ENCODE assay signal across 11 cellular contexts in the genomic region with DNA sequence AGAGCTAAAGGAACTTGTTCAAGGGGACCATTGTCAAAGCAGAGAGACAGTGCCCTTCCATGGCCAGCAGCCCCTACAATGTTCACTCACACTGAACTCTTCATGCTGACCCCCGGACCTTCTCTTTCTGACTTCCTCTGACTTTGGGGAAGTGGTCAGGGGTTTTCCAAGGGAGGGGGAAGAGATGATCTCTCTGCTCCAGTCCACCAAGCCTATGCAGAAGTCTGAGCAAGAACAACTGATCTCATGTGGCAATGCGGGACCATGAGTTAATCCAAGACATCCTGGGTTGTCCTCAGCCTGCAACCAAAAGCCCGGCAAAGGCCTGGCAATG. TPM values are rescaled to one million over a fixed set of nuclear protein-coding genes. Genes with fewer than 3 reads are reported as not detected.
DNase-seq lines count a peak whose midpoint lies in the region; ATAC-seq, FAIRE-seq and TF ChIP-seq lines count a peak whose summit lies in the region.
"Had no signal": no experiment of that assay in that cellular context is flagged by ENCODE, and none has a peak within 500 bp of the region (broad histone marks: within the 10 kb centered on the region; RNA-seq: fewer than 3 reads in every experiment).

No MANE protein-coding gene starts in this region.

- H3K9me3 Mint-ChIP-seq in activated CD8-positive, alpha-beta memory T cell treated with anti-CD3 and anti-CD28 coated beads, Interleukin-2, amount 10 ng/mL, durations not matched to agents 7 days and 5 days (ENCODE audit: low read depth) = no peaks in the 10 kb centered on the region

- peaks cover 26% of the 10 kb centered on the region for H3K4me1 Mint-ChIP-seq in activated CD8-positive, alpha-beta memory T cell treated with anti-CD3 and anti-CD28 coated beads, Interleukin-2, amount 10 ng/mL, durations not matched to agents 7 days and 5 days

- WGBS in HepG2 (ENCODE audit: low lambda C conversion rate) = 13% methylated on average over 1 of the region's 3 CpGs
- WGBS in GM23248 (ENCODE audit: low coverage in 1 of 2, low lambda C conversion rate in 2 of 2, missing lambda C conversion rate in 2 of 2), 2 experiments = 94 to 97% methylated on average over 3 of the region's 3 CpGs

- H3F3A ChIP-seq in GM23248 (ENCODE audit: insufficient read depth) = no peaks in the 10 kb centered on the region

- H3K4me2 ChIP-seq in HepG2 (ENCODE audit: low read depth, low read length) (peak overlapping the region; percentile 50), GM23248 (ENCODE audit: unreplicated experiment) (no peak overlapping the region)

- no TSS peak for BruUV-seq in HepG2 (replicated peaks; lab: Mats Ljungman, UMichigan)

- H3K36me3 ChIP-seq in HepG2 (replicated peaks in 1 of 2; ENCODE audit: control insufficient read depth in 1 of 2, insufficient read depth in 2 of 2, low read length in 2 of 2) (no peaks in the 10 kb centered on the region), vagina (no peaks in the 10 kb centered on the region), GM23248 (ENCODE audit: low read depth) (no peaks in the 10 kb centered on the region)

- no peak for TF ChIP-seq POLR2A in HepG2 (IDR thresholded peaks at IDR 0.05; ENCODE audit: insufficient read depth in 1 of 2, low read depth in 2 of 2, low read length in 2 of 2)
- TF ChIP-seq POLR2A in vagina (IDR thresholded peaks at IDR 0.05) = no peak

- TF ChIP-seq RAD21 in HepG2 (CRISPR knock-in tag; IDR thresholded peaks at IDR 0.05) = no peak

- H3K4me3 Mint-ChIP-seq in activated CD8-positive, alpha-beta memory T cell treated with anti-CD3 and anti-CD28 coated beads, Interleukin-2, amount 10 ng/mL, durations not matched to agents 7 days and 5 days = no peak overlapping the region

- H3K9me2 ChIP-seq in GM23248 (ENCODE audit: insufficient read depth) = no peaks in the 10 kb centered on the region

- H3K9ac ChIP-seq in HepG2 (ENCODE audit: insufficient read depth, low read depth, low read length) = no peak overlapping the region
- H3K9ac ChIP-seq in GM23248 = no peak overlapping the region

- no peak for TF ChIP-seq EP300 in HepG2 (IDR thresholded peaks at IDR 0.05; ENCODE audit: low read depth in 2 of 2, low read length in 2 of 2)
- TF ChIP-seq EP300 in HepG2 (CRISPR knock-in tag; IDR thresholded peaks at IDR 0.05; ENCODE audit: borderline replicate concordance) = no peak

- no peak overlapping the region for H2AFZ ChIP-seq in HepG2 (ENCODE audit: low read length)
- no peak overlapping the region for H2AFZ ChIP-seq in GM23248

- peaks cover 56% of the 10 kb centered on the region for H3K4me1 ChIP-seq in HepG2 (ENCODE audit: insufficient read depth, low read length)
- no peaks in the 10 kb centered on the region for H3K4me1 ChIP-seq in vagina
- H3K4me1 ChIP-seq in GM23248 (ENCODE audit: insufficient read depth) = peaks cover 13% of the 10 kb centered on the region
- H3K4me1 ChIP-seq: foreskin keratinocyte had no signal

- POLR2A ChIA-PET in HepG2 (lab: Yijun Ruan, JAX) = interaction anchor here (0.6 to 4.9 kb wide), 9 partner anchors 11 to 128 kb away, joined by 4 to 47 read pairs (median 20); a partner anchor contains a TSS

- intact Hi-C loops in HepG2 (cut with micrococcal nuclease; ENCODE audit: unreplicated experiment) = loop anchor here (1.0 kb wide), 1 partner anchor 52 kb away; no protein-coding TSS in a partner anchor
- intact Hi-C loops in vagina (cut with DNase I) = no loop called here

- peak overlapping the region; percentile 49 for H3K27ac Mint-ChIP-seq in activated CD8-positive, alpha-beta memory T cell treated with anti-CD3 and anti-CD28 coated beads, Interleukin-2, amount 10 ng/mL, durations not matched to agents 7 days and 5 days

- no peak for DNase-seq in activated CD8-positive, alpha-beta memory T cell treated with anti-CD3 and anti-CD28 coated beads, Interleukin-2, amount 10 ng/mL, durations not matched to agents 7 days and 5 days
- DNase-seq in activated CD8-positive, alpha-beta memory T cell treated with anti-CD3 and anti-CD28 coated beads for 24 hours = no peak
- peak; percentile 96 for DNase-seq in SKM-1 treated with dmso at 0.1 percent for 144 hours (lab: John Stamatoyannopoulos, UW; ENCODE audit: unreplicated experiment)
- DNase-seq in HepG2 (ENCODE audit: low spot score) = no peak
- DNase-seq in vagina (ENCODE audit: extremely low spot score in 2 of 2) = no peak
- no peak for DNase-seq in GM23248
- DNase-seq in stimulated activated CD4-positive, alpha-beta T cell treated with anti-CD3 and anti-CD28 coated beads, Interleukin-4, amount 100 ng/mL, for 4 hours = no peak

- no peak for ATAC-seq in activated CD8-positive, alpha-beta memory T cell treated with anti-CD3 and anti-CD28 coated beads, Interleukin-2, amount 10 ng/mL, durations not matched to agents 7 days and 5 days
- ATAC-seq in HepG2 (peak; percentile 21; the same call in 2 of the 3 replicates), GM21723 (IDR thresholded peaks at IDR 0.05; ENCODE audit: unreplicated experiment) (no peak)

- H3K27me3 Mint-ChIP-seq in activated CD8-positive, alpha-beta memory T cell treated with anti-CD3 and anti-CD28 coated beads, Interleukin-2, amount 10 ng/mL, durations not matched to agents 7 days and 5 days = no peaks in the 10 kb centered on the region

- H3K27me3 ChIP-seq in HepG2 (ENCODE audit: control insufficient read depth in 1 of 2, insufficient read depth in 2 of 2, low read length in 2 of 2) (no peaks in the 10 kb centered on the region), vagina (no peaks in the 10 kb centered on the region), GM23248 (replicated peaks; ENCODE audit: insufficient read depth) (no peaks in the 10 kb centered on the region)
- H3K27me3 ChIP-seq: foreskin keratinocyte had no signal

- peak overlapping the region in 1 of 3 experiments; percentile 9; a peak in 1 of 6 replicates for H3K4me3 ChIP-seq in HepG2 (replicated peaks in 1 of 3; ENCODE audit: insufficient read depth in 1 of 3, low read depth in 2 of 3, low read length in 3 of 3)
- no peak overlapping the region for H3K4me3 ChIP-seq in vagina
- no peak overlapping the region for H3K4me3 ChIP-seq in GM23248

- H3K79me2 ChIP-seq in HepG2 (ENCODE audit: insufficient read depth, low read length) (no peaks in the 10 kb centered on the region), GM23248 (ENCODE audit: insufficient read depth) (no peaks in the 10 kb centered on the region)

- no peaks in the 10 kb centered on the region for H3K36me3 Mint-ChIP-seq in activated CD8-positive, alpha-beta memory T cell treated with anti-CD3 and anti-CD28 coated beads, Interleukin-2, amount 10 ng/mL, durations not matched to agents 7 days and 5 days

- in situ Hi-C loops in HepG2 (cut with HindIII; ENCODE audit: extremely low pct_ligation_motif_present, low pct_unique_long_range_greater_than_20kb) = loop anchor here (10.0 kb wide), 1 partner anchor 55 kb away; a partner anchor contains a TSS
- in situ Hi-C loops in GM23248 (cut with MboI) = no loop called here

- no peaks in the 10 kb centered on the region for H4K20me1 ChIP-seq in HepG2 (ENCODE audit: insufficient read depth, low read length)
- no peaks in the 10 kb centered on the region for H4K20me1 ChIP-seq in GM23248 (ENCODE audit: insufficient read depth)

- CTCF ChIA-PET in activated CD8-positive, alpha-beta memory T cell treated with anti-CD3 and anti-CD28 coated beads, Interleukin-2, amount 10 ng/mL, durations not matched to agents 7 days and 5 days (lab: Charles Lee) = interaction anchor here (0.5 to 6.1 kb wide), 37 partner anchors 9 to 739 kb away, joined by 3 to 119 read pairs (median 4); a partner anchor contains a TSS
- CTCF ChIA-PET in HepG2 (lab: Yijun Ruan, JAX; ENCODE audit: low intra/inter-chr PET ratio, low total read pairs) = interaction anchor here (1.3 to 3.6 kb wide), 4 partner anchors 24 to 52 kb away, joined by 4 to 32 read pairs (median 5); no protein-coding TSS in a partner anchor

- no peaks in the 10 kb centered on the region for H3K9me3 ChIP-seq in HepG2 (ENCODE audit: low read length)
- H3K9me3 ChIP-seq in vagina = no peaks in the 10 kb centered on the region
- H3K9me3 ChIP-seq in GM23248 (ENCODE audit: low read depth) = no peaks in the 10 kb centered on the region

- TF ChIP-seq CTCF in HepG2 (CRISPR knock-in tag; IDR thresholded peaks at IDR 0.05) (no peak), vagina (IDR thresholded peaks at IDR 0.05) (no peak)

- H3K27ac ChIP-seq in HepG2 (ENCODE audit: extremely low read length, insufficient read depth, low read length) (no peak overlapping the region), vagina (peak overlapping the region; percentile 73), GM23248 (no peak overlapping the region)
- H3K27ac ChIP-seq: foreskin keratinocyte had no signal

- no peak for FAIRE-seq in HepG2 (lab: Jason Lieb, UNC)
- FAIRE-seq: A204.1 had no signal

RNA-seq across cellular contexts. Expression of a gene that starts 11.6 kb away (rescaled TPM):
- 100 to 1,000 TPM; 159 to 161 TPM for total RNA-seq in activated CD8-positive, alpha-beta memory T cell treated with anti-CD3 and anti-CD28 coated beads, Interleukin-2, amount 10 ng/mL, durations not matched to agents 7 days and 5 days
- 15.0 and 16.1 TPM in 2 replicates for total RNA-seq in HepG2 (2016; rRNA removed; fragmentation: Illumina TruSeq; extraction: Trizol)
- total RNA-seq in HepG2 (2016; cell fraction: cytosol; rRNA removed; fragmentation: Illumina TruSeq; extraction: Trizol; ENCODE audit: low read depth) = 7.7 and 8.4 TPM in 2 replicates
- total RNA-seq in HepG2 (2016; cell fraction: insoluble cytoplasmic fraction; rRNA removed; fragmentation: Illumina TruSeq; extraction: Trizol) = 12.9 and 18.6 TPM in 2 replicates
- 10.3 and 11.1 TPM in 2 replicates for total RNA-seq in HepG2 (2016; cell fraction: membrane; rRNA removed; fragmentation: Illumina TruSeq; extraction: Trizol)
- 13.2 and 15.5 TPM in 2 replicates for total RNA-seq in HepG2 (2016; cell fraction: nucleus; rRNA removed; fragmentation: Illumina TruSeq; extraction: Trizol)
- polyA plus RNA-seq in HepG2 (2011; rRNA removed) = 32.1 and 33.1 TPM in 2 replicates
- 15.2 and 17.5 TPM in 2 replicates for polyA plus RNA-seq in HepG2 (2011; cell fraction: cytosol; rRNA removed)
- 104 and 108 TPM in 2 replicates for polyA plus RNA-seq in HepG2 (2011; cell fraction: nucleus; rRNA removed)
- polyA plus RNA-seq in HepG2 (2012) = 28.0 and 37.8 TPM in 2 replicates
- 1.9 and 2.0 TPM in 2 replicates for polyA plus RNA-seq in HepG2 (2016; cell fraction: cytosol; fragmentation: Illumina TruSeq; extraction: Trizol; ENCODE audit: low read depth)
- 13.1 and 13.4 TPM in 2 replicates for polyA plus RNA-seq in HepG2 (2016; cell fraction: insoluble cytoplasmic fraction; fragmentation: Illumina TruSeq; extraction: Trizol; ENCODE audit: low read depth)
- 3.6 and 3.8 TPM in 2 replicates for polyA plus RNA-seq in HepG2 (2016; cell fraction: membrane; fragmentation: Illumina TruSeq; extraction: Trizol; ENCODE audit: low read depth)
- 34.1 and 35.2 TPM in 2 replicates for polyA plus RNA-seq in HepG2 (2016; cell fraction: nucleus; fragmentation: Illumina TruSeq; extraction: Trizol; ENCODE audit: insufficient read depth, low read depth)
- 54.1 and 96.8 TPM in 2 replicates for polyA minus RNA-seq in HepG2 (2011; rRNA and poly(A)+ RNA removed; ENCODE audit: low replicate concordance)
- polyA minus RNA-seq in HepG2 (2011; cell fraction: cytosol; rRNA and poly(A)+ RNA removed) = 17.6 and 19.9 TPM in 2 replicates
- polyA minus RNA-seq in HepG2 (2011; cell fraction: nucleus; rRNA and poly(A)+ RNA removed) = 50.0 and 65.8 TPM in 2 replicates
- 76.4 TPM for total RNA-seq in vagina
- 136 and 139 TPM in 2 replicates for total RNA-seq in GM23248 (2014; rRNA removed; shearing (Covaris generic))
- 76.7 and 77.7 TPM in 2 replicates for polyA plus RNA-seq in GM23248 (2016; fragmentation: Nextera tagmentation; extraction: Ambion mirVana)

RNA-seq across cellular contexts. Expression of a gene that starts 30.8 kb away (rescaled TPM):
- total RNA-seq in activated CD8-positive, alpha-beta memory T cell treated with anti-CD3 and anti-CD28 coated beads, Interleukin-2, amount 10 ng/mL, durations not matched to agents 7 days and 5 days = 100 to 1,000 TPM; 185 to 200 TPM
- total RNA-seq in HepG2 (2016; rRNA removed; fragmentation: Illumina TruSeq; extraction: Trizol) (150 and 284 TPM in 2 replicates), vagina (187 TPM)
- total RNA-seq in HepG2 (2016; cell fraction: cytosol; rRNA removed; fragmentation: Illumina TruSeq; extraction: Trizol; ENCODE audit: low read depth) = 92.7 and 103 TPM in 2 replicates
- total RNA-seq in HepG2 (2016; cell fraction: insoluble cytoplasmic fraction; rRNA removed; fragmentation: Illumina TruSeq; extraction: Trizol) = 138 and 293 TPM in 2 replicates
- total RNA-seq in HepG2 (2016; cell fraction: membrane; rRNA removed; fragmentation: Illumina TruSeq; extraction: Trizol) = 147 and 165 TPM in 2 replicates
- total RNA-seq in HepG2 (2016; cell fraction: nucleus; rRNA removed; fragmentation: Illumina TruSeq; extraction: Trizol) = 188 and 211 TPM in 2 replicates
- polyA plus RNA-seq in HepG2 (2011; rRNA removed) (442 and 461 TPM in 2 replicates), GM23248 (2016; fragmentation: Nextera tagmentation; extraction: Ambion mirVana) (318 and 327 TPM in 2 replicates)
- 664 and 870 TPM in 2 replicates for polyA plus RNA-seq in HepG2 (2011; cell fraction: cytosol; rRNA removed)
- 174 and 212 TPM in 2 replicates for polyA plus RNA-seq in HepG2 (2011; cell fraction: nucleus; rRNA removed)
- 199 and 208 TPM in 2 replicates for polyA plus RNA-seq in HepG2 (2012)
- polyA plus RNA-seq in HepG2 (2016; cell fraction: cytosol; fragmentation: Illumina TruSeq; extraction: Trizol; ENCODE audit: low read depth) = 105 and 112 TPM in 2 replicates
- 153 and 154 TPM in 2 replicates for polyA plus RNA-seq in HepG2 (2016; cell fraction: insoluble cytoplasmic fraction; fragmentation: Illumina TruSeq; extraction: Trizol; ENCODE audit: low read depth)
- 145 and 154 TPM in 2 replicates for polyA plus RNA-seq in HepG2 (2016; cell fraction: membrane; fragmentation: Illumina TruSeq; extraction: Trizol; ENCODE audit: low read depth)
- 326 and 354 TPM in 2 replicates for polyA plus RNA-seq in HepG2 (2016; cell fraction: nucleus; fragmentation: Illumina TruSeq; extraction: Trizol; ENCODE audit: insufficient read depth, low read depth)
- polyA minus RNA-seq in HepG2 (2011; rRNA and poly(A)+ RNA removed; ENCODE audit: low replicate concordance) = 359 and 489 TPM in 2 replicates
- 105 and 115 TPM in 2 replicates for polyA minus RNA-seq in HepG2 (2011; cell fraction: cytosol; rRNA and poly(A)+ RNA removed)
- 44.5 and 56.7 TPM in 2 replicates for polyA minus RNA-seq in HepG2 (2011; cell fraction: nucleus; rRNA and poly(A)+ RNA removed)
- total RNA-seq in GM23248 (2014; rRNA removed; shearing (Covaris generic)) = 433 and 695 TPM in 2 replicates

RNA-seq across cellular contexts. Expression of a gene that starts 48.5 kb away (rescaled TPM):
- total RNA-seq in activated CD8-positive, alpha-beta memory T cell treated with anti-CD3 and anti-CD28 coated beads, Interleukin-2, amount 10 ng/mL, durations not matched to agents 7 days and 5 days = not detected
- total RNA-seq in HepG2 (2016; rRNA removed; fragmentation: Illumina TruSeq; extraction: Trizol) = 0.38 TPM in 1 of 2 replicates, not detected in the other
- total RNA-seq in HepG2 (2016; cell fraction: cytosol; rRNA removed; fragmentation: Illumina TruSeq; extraction: Trizol; ENCODE audit: low read depth) = not detected in 2 replicates
- total RNA-seq in HepG2 (2016; cell fraction: insoluble cytoplasmic fraction; rRNA removed; fragmentation: Illumina TruSeq; extraction: Trizol) = 0.25 and 0.28 TPM in 2 replicates
- total RNA-seq in HepG2 (2016; cell fraction: membrane; rRNA removed; fragmentation: Illumina TruSeq; extraction: Trizol) = not detected in 2 replicates
- total RNA-seq in HepG2 (2016; cell fraction: nucleus; rRNA removed; fragmentation: Illumina TruSeq; extraction: Trizol) = 0.31 TPM in 1 of 2 replicates, not detected in the other
- polyA plus RNA-seq in HepG2 (2011; rRNA removed) = 1.4 and 1.9 TPM in 2 replicates
- polyA plus RNA-seq in HepG2 (2011; cell fraction: cytosol; rRNA removed) = 1.3 and 2.1 TPM in 2 replicates
- polyA plus RNA-seq in HepG2 (2011; cell fraction: nucleus; rRNA removed) = 0.42 and 0.48 TPM in 2 replicates
- polyA plus RNA-seq in HepG2 (2012) = 0.48 and 0.72 TPM in 2 replicates
- polyA plus RNA-seq in HepG2 (2016; cell fraction: cytosol; fragmentation: Illumina TruSeq; extraction: Trizol; ENCODE audit: low read depth) = 0.08 TPM in 1 of 2 replicates, not detected in the other
- not detected in 2 replicates for polyA plus RNA-seq in HepG2 (2016; cell fraction: insoluble cytoplasmic fraction; fragmentation: Illumina TruSeq; extraction: Trizol; ENCODE audit: low read depth)
- not detected in 2 replicates for polyA plus RNA-seq in HepG2 (2016; cell fraction: membrane; fragmentation: Illumina TruSeq; extraction: Trizol; ENCODE audit: low read depth)
- 0.64 and 0.79 TPM in 2 replicates for polyA plus RNA-seq in HepG2 (2016; cell fraction: nucleus; fragmentation: Illumina TruSeq; extraction: Trizol; ENCODE audit: insufficient read depth, low read depth)
- polyA minus RNA-seq in HepG2 (2011; rRNA and poly(A)+ RNA removed; ENCODE audit: low replicate concordance) = 1.4 and 2.7 TPM in 2 replicates
- polyA minus RNA-seq in HepG2 (2011; cell fraction: cytosol; rRNA and poly(A)+ RNA removed) = 0.49 TPM in 1 of 2 replicates, not detected in the other
- polyA minus RNA-seq in HepG2 (2011; cell fraction: nucleus; rRNA and poly(A)+ RNA removed) = 0.39 and 1.1 TPM in 2 replicates
- total RNA-seq in vagina = not detected
- not detected in 2 replicates for total RNA-seq in GM23248 (2014; rRNA removed; shearing (Covaris generic))
- polyA plus RNA-seq in GM23248 (2016; fragmentation: Nextera tagmentation; extraction: Ambion mirVana) = 0.20 and 0.39 TPM in 2 replicates
- total RNA-seq: foreskin keratinocyte, MCF 10A had no signal
- polyA plus RNA-seq: foreskin keratinocyte had no signal

RNA-seq across cellular contexts. Expression of a gene that starts 55.7 kb away (rescaled TPM):
- 10 to 100 TPM; 80.2 to 99.4 TPM for total RNA-seq in activated CD8-positive, alpha-beta memory T cell treated with anti-CD3 and anti-CD28 coated beads, Interleukin-2, amount 10 ng/mL, durations not matched to agents 7 days and 5 days
- 15.9 and 33.5 TPM in 2 replicates for total RNA-seq in HepG2 (2016; rRNA removed; fragmentation: Illumina TruSeq; extraction: Trizol)
- total RNA-seq in HepG2 (2016; cell fraction: cytosol; rRNA removed; fragmentation: Illumina TruSeq; extraction: Trizol; ENCODE audit: low read depth) = 17.8 and 22.2 TPM in 2 replicates
- 17.1 and 30.7 TPM in 2 replicates for total RNA-seq in HepG2 (2016; cell fraction: insoluble cytoplasmic fraction; rRNA removed; fragmentation: Illumina TruSeq; extraction: Trizol)
- 16.0 and 18.2 TPM in 2 replicates for total RNA-seq in HepG2 (2016; cell fraction: membrane; rRNA removed; fragmentation: Illumina TruSeq; extraction: Trizol)
- total RNA-seq in HepG2 (2016; cell fraction: nucleus; rRNA removed; fragmentation: Illumina TruSeq; extraction: Trizol) = 51.8 and 57.5 TPM in 2 replicates
- polyA plus RNA-seq in HepG2 (2011; rRNA removed) = 74.5 and 92.0 TPM in 2 replicates
- polyA plus RNA-seq in HepG2 (2011; cell fraction: cytosol; rRNA removed) = 35.4 and 38.7 TPM in 2 replicates
- 126 and 134 TPM in 2 replicates for polyA plus RNA-seq in HepG2 (2011; cell fraction: nucleus; rRNA removed)
- 37.2 and 38.4 TPM in 2 replicates for polyA plus RNA-seq in HepG2 (2012)
- 2.1 and 2.5 TPM in 2 replicates for polyA plus RNA-seq in HepG2 (2016; cell fraction: cytosol; fragmentation: Illumina TruSeq; extraction: Trizol; ENCODE audit: low read depth)
- polyA plus RNA-seq in HepG2 (2016; cell fraction: insoluble cytoplasmic fraction; fragmentation: Illumina TruSeq; extraction: Trizol; ENCODE audit: low read depth) = 14.7 and 16.3 TPM in 2 replicates
- 4.2 and 4.7 TPM in 2 replicates for polyA plus RNA-seq in HepG2 (2016; cell fraction: membrane; fragmentation: Illumina TruSeq; extraction: Trizol; ENCODE audit: low read depth)
- 113 and 121 TPM in 2 replicates for polyA plus RNA-seq in HepG2 (2016; cell fraction: nucleus; fragmentation: Illumina TruSeq; extraction: Trizol; ENCODE audit: insufficient read depth, low read depth)
- polyA minus RNA-seq in HepG2 (2011; rRNA and poly(A)+ RNA removed; ENCODE audit: low replicate concordance) = 83.9 and 155 TPM in 2 replicates
- 19.6 and 24.9 TPM in 2 replicates for polyA minus RNA-seq in HepG2 (2011; cell fraction: cytosol; rRNA and poly(A)+ RNA removed)
- polyA minus RNA-seq in HepG2 (2011; cell fraction: nucleus; rRNA and poly(A)+ RNA removed) = 113 and 148 TPM in 2 replicates
- 47.6 TPM for total RNA-seq in vagina
- 24.2 TPM in 2 replicates for total RNA-seq in GM23248 (2014; rRNA removed; shearing (Covaris generic))
- 25.3 and 27.8 TPM in 2 replicates for polyA plus RNA-seq in GM23248 (2016; fragmentation: Nextera tagmentation; extraction: Ambion mirVana)
